ENCODE assay signal across 8 cellular contexts in genomic region chr18:3623769-3624545, GRCh38.
DNase-seq lines count a peak whose midpoint lies in the region; ATAC-seq and TF ChIP-seq lines count a peak whose summit lies in the region.

No MANE protein-coding gene starts in this region.

- CTCF ChIA-PET in HCT116 (lab: Charles Lee), result interaction anchor here (1.4 to 4.8 kb wide), 2 partner anchors 42 to 246 kb away, joined by 3 to 28 read pairs; no protein-coding TSS in a partner anchor
- CTCF ChIA-PET in GM10248 (lab: Yijun Ruan, JAX), result interaction anchor here (1.0 to 1.9 kb wide), 2 partner anchors 42 to 327 kb away, joined by 4 read pairs; no protein-coding TSS in a partner anchor

- H3K27ac ChIP-seq in HCT116 (ENCODE audit: low read depth, low read length) (peak overlapping the region; percentile 100), SK-N-MC (peak overlapping the region; percentile 82), lower lobe of right lung (peak overlapping the region; percentile 89), thyroid gland (peak overlapping the region; percentile 62 to 90 (median 83))

- POLR2A ChIA-PET in HCT116 (lab: Charles Lee), result interaction anchor here (0.6 to 10.5 kb wide), 18 partner anchors 9 to 327 kb away, joined by 3 to 266 read pairs (median 5); no protein-coding TSS in a partner anchor
- POLR2A ChIA-PET in GM10248 (lab: Yijun Ruan, JAX), result no interaction called here

- DNase-seq in HCT116 (ENCODE audit: low read depth, low spot score) (peak; percentile 96), SK-N-MC (ENCODE audit: low read depth, low spot score) (no peak), dermis blood vessel endothelial cell (peak; percentile 86), lower lobe of right lung (peak; percentile 71), thyroid gland (peak; percentile 53 to 68), GM10248 (ENCODE audit: extremely low spot score) (no peak)

- no peak for TF ChIP-seq CTCF in HCT116 (IDR thresholded peaks at IDR 0.05 in 2 of 3, conservative IDR thresholded peaks at IDR 0.05 in 1 of 3; ENCODE audit: borderline replicate concordance in 1 of 3, insufficient read depth in 1 of 3, low read depth in 2 of 3, low read length in 2 of 3)
- TF ChIP-seq CTCF in lower lobe of right lung (IDR thresholded peaks at IDR 0.05), result no peak
- TF ChIP-seq CTCF in thyroid gland (IDR thresholded peaks at IDR 0.05), result no peak
- no peak for TF ChIP-seq CTCF in GM10248 (IDR thresholded peaks at IDR 0.05; ENCODE audit: control extremely low read depth, extremely low read depth, low read depth, missing control alignments)

- intact Hi-C loops in HCT116 (cut with micrococcal nuclease), result loop anchor here (1.0 kb wide), 4 partner anchors 21 to 42 kb away; no protein-coding TSS in a partner anchor
- intact Hi-C loops in lower lobe of right lung (cut with DNase I), result no loop called here
- intact Hi-C loops in thyroid gland (cut with DNase I), result no loop called here

- peak overlapping the region; percentile 67 for H3K4me2 ChIP-seq in HCT116 (ENCODE audit: low read length)

- no peaks in the 10 kb centered on the region for H3K27me3 ChIP-seq in HCT116 (ENCODE audit: insufficient read depth, low read length)
- no peaks in the 10 kb centered on the region for H3K27me3 ChIP-seq in lower lobe of right lung (ENCODE audit: low read depth)
- H3K27me3 ChIP-seq in thyroid gland, result no peaks in the 10 kb centered on the region

- RAD21 ChIA-PET in HCT116 (lab: Charles Lee; ENCODE audit: low non-redundant PET in 1 of 2, low total read pairs in 2 of 2, uncharacterized antibody in 2 of 2, unreplicated experiment in 2 of 2), result interaction anchor here (1.0 to 1.1 kb wide), 3 partner anchors 29 to 42 kb away, joined by 3 to 5 read pairs (median 3); no protein-coding TSS in a partner anchor

- H3K9me3 ChIP-seq in HCT116 (ENCODE audit: control insufficient read depth in 1 of 2, insufficient read depth in 1 of 2, low read depth in 1 of 2, low read length in 2 of 2) (no peaks in the 10 kb centered on the region), SK-N-MC (ENCODE audit: low read depth, low read length) (no peaks in the 10 kb centered on the region), lower lobe of right lung (no peaks in the 10 kb centered on the region), thyroid gland (no peaks in the 10 kb centered on the region)

- ATAC-seq in HCT116 (peak; percentile 77), lower lobe of right lung (peak; percentile 87), HG03439 (IDR thresholded peaks at IDR 0.05; ENCODE audit: unreplicated experiment) (no peak), HG02852 (IDR thresholded peaks at IDR 0.05; ENCODE audit: unreplicated experiment) (no peak)

- H3K79me2 ChIP-seq in HCT116 (ENCODE audit: insufficient read depth, low read length), result no peaks in the 10 kb centered on the region

- no peak for TF ChIP-seq RAD21 in HCT116 (IDR thresholded peaks at IDR 0.05; ENCODE audit: low read depth)

- BruUV-seq in HCT116 (replicated peaks; lab: Mats Ljungman, UMichigan), result no TSS peak

- no peak for TF ChIP-seq POLR2A in HCT116 (IDR thresholded peaks at IDR 0.05; ENCODE audit: borderline replicate concordance, extremely low read depth, insufficient read depth, insufficient read length)
- peak in 1 of 2 donors; percentile 30 for TF ChIP-seq POLR2A in thyroid gland (IDR thresholded peaks at IDR 0.05)

- 42 to 54% methylated on average over 15 to 27 of the region's 30 CpGs for whole genome bisulfite sequencing in thyroid gland, 2 donors

- no peaks in the 10 kb centered on the region for H4K20me1 ChIP-seq in HCT116 (ENCODE audit: insufficient read depth)

- H3K4me3 ChIP-seq in HCT116 (replicated peaks in 1 of 2; ENCODE audit: low read depth in 1 of 2, low read length in 2 of 2), result peak overlapping the region; percentile 30 to 31
- no peak overlapping the region for H3K4me3 ChIP-seq in SK-N-MC
- H3K4me3 ChIP-seq in lower lobe of right lung, result no peak overlapping the region
- H3K4me3 ChIP-seq in thyroid gland (replicated peaks in 1 of 3), result no peak overlapping the region

- no peak overlapping the region for H2AFZ ChIP-seq in HCT116 (ENCODE audit: low read depth, low read length, poor library complexity, severe bottlenecking)

- H3K4me1 ChIP-seq in HCT116 (ENCODE audit: control insufficient read depth in 1 of 2, insufficient read depth in 2 of 2, low read length in 2 of 2) (peaks cover 86 to 96% of the 10 kb centered on the region in 2 experiments), lower lobe of right lung (peaks cover 20% of the 10 kb centered on the region), thyroid gland (peaks cover 13 to 44% of the 10 kb centered on the region in 2 donors)

- no peaks in the 10 kb centered on the region for H3K36me3 ChIP-seq in HCT116 (ENCODE audit: control insufficient read depth in 1 of 2, insufficient read depth in 2 of 2, low read length in 2 of 2)
- no peaks in the 10 kb centered on the region for H3K36me3 ChIP-seq in SK-N-MC (ENCODE audit: insufficient read depth, low read length)
- no peaks in the 10 kb centered on the region for H3K36me3 ChIP-seq in lower lobe of right lung
- H3K36me3 ChIP-seq in thyroid gland, result no peaks in the 10 kb centered on the region

- H3K9me2 ChIP-seq in HCT116 (ENCODE audit: insufficient read depth), result no peaks in the 10 kb centered on the region

- H3K9ac ChIP-seq in HCT116 (ENCODE audit: low read length) (peak overlapping the region; percentile 83), SK-N-MC (ENCODE audit: insufficient read length) (peak overlapping the region; percentile 44)

TF ChIP-seq in HCT116, 20 proteins besides CTCF, POLR2A, EP300 and RAD21:
- TF ChIP-seq POLR2AphosphoS5 (IDR thresholded peaks at IDR 0.05; ENCODE audit: low read depth, low read length), result peak; percentile 60
- peak; percentile 84 for TF ChIP-seq TCF7L2 (IDR thresholded peaks at IDR 0.05; ENCODE audit: borderline replicate concordance, extremely low read depth, insufficient read depth, insufficient read length)
- peak; percentile 73 for TF ChIP-seq YY1 (IDR thresholded peaks at IDR 0.05; ENCODE audit: extremely low read depth, insufficient replicate concordance, low read depth, low read length)
- TF ChIP-seq EZH2phosphoT487 (IDR thresholded peaks at IDR 0.05; ENCODE audit: borderline replicate concordance), result no peak
- TF ChIP-seq REST (IDR thresholded peaks at IDR 0.05; ENCODE audit: low read depth), result no peak
- TF ChIP-seq ZBTB33 (IDR thresholded peaks at IDR 0.05; ENCODE audit: extremely low read depth, insufficient replicate concordance, low read length), result peak; percentile 33

Comparison
In these comparisons a context has a peak if more than half of its experiments do, and no peak if none do; other contexts are left out.
1. ATAC-seq: peak in HCT116 (single experiment) and lower lobe of right lung (2 of 2); none in HG03439 (single experiment) and HG02852 (single experiment).
2. DNase-seq: peak in HCT116 (single experiment), dermis blood vessel endothelial cell (single experiment), lower lobe of right lung (single experiment) and thyroid gland (2 of 2); none in SK-N-MC (single experiment) and GM10248 (single experiment).
3. H3K4me3 ChIP-seq: peak in HCT116 (2 of 2); none in SK-N-MC (single experiment), lower lobe of right lung (single experiment) and thyroid gland (0 of 3).
4. Peak in every context shown above with its lines, with median percentiles within 50 percentile points of each other: H3K27ac ChIP-seq.